In genomic region chr7:143384741-143385631, GRCh38 we compare ENCODE assay signal across 12 cellular contexts. TPM values are rescaled to one million over a fixed set of nuclear protein-coding genes. Genes with fewer than 3 reads are reported as not detected.
DNase-seq lines count a peak whose midpoint lies in the region; ATAC-seq, FAIRE-seq and TF ChIP-seq lines count a peak whose summit lies in the region.
"Had no signal": no experiment of that assay in that cellular context is flagged by ENCODE, and none has a peak within 500 bp of the region (broad histone marks: within the 10 kb centered on the region; RNA-seq: fewer than 3 reads in every experiment).

No MANE protein-coding gene starts in this region.

- H3K27me3 ChIP-seq in adipocyte (replicated peaks; ENCODE audit: control insufficient read depth, insufficient read depth, low read length) = no peaks in the 10 kb centered on the region
- H3K27me3 ChIP-seq in skeletal muscle tissue (ENCODE audit: control insufficient read depth in 3 of 3, insufficient read depth in 3 of 3, low read length in 3 of 3) = no peaks in the 10 kb centered on the region
- H3K27me3 ChIP-seq in small intestine (ENCODE audit: control insufficient read depth in 2 of 2, insufficient read depth in 2 of 2, low read length in 2 of 2) = no peaks in the 10 kb centered on the region

- ATAC-seq in left ventricle myocardium superior (no peak), GM21423 (IDR thresholded peaks at IDR 0.05; ENCODE audit: unreplicated experiment) (no peak)
- no peak for ATAC-seq in activated CD4-positive, CD25-positive, alpha-beta regulatory T cell treated with anti-CD3 and anti-CD28 coated beads, Interleukin-2, amount 50 U/mL, for 24 hours

- H3K27ac ChIP-seq in skeletal muscle tissue (ENCODE audit: low read depth, low read length) (peak overlapping the region; percentile 70), small intestine (ENCODE audit: low read depth in 1 of 2, low read length in 1 of 2) (peak overlapping the region in 1 of 2 donors; percentile 52)
- H3K27ac ChIP-seq: PC-9 had no signal

- intact Hi-C loops in left ventricle myocardium superior (cut with micrococcal nuclease) = no loop called here

- WGBS in small intestine, 3 donors = 65 to 86% (median 84%) methylated on average over 14 of the region's 14 CpGs

- H3K9ac ChIP-seq in adipocyte (ENCODE audit: low read length) (peak overlapping the region; percentile 97), skeletal muscle tissue (ENCODE audit: low read depth in 1 of 3, low read length in 3 of 3) (peak overlapping the region in 2 of 3 donors; percentile 50 to 53)

- H3K4me1 ChIP-seq in adipocyte (ENCODE audit: control insufficient read depth, insufficient read depth, low read length) = peaks cover 42% of the 10 kb centered on the region
- peaks cover 50 to 78% (median 59%) of the 10 kb centered on the region in 3 donors for H3K4me1 ChIP-seq in skeletal muscle tissue (ENCODE audit: control insufficient read depth in 3 of 3, insufficient read depth in 3 of 3, low read length in 3 of 3)
- peaks cover 5 to 11% of the 10 kb centered on the region in 2 donors for H3K4me1 ChIP-seq in small intestine (ENCODE audit: control insufficient read depth in 2 of 2, insufficient read depth in 1 of 2, low read depth in 1 of 2, low read length in 1 of 2)

- peak overlapping the region; percentile 90 for H3K4me3 ChIP-seq in adipocyte (ENCODE audit: low read length)
- peak overlapping the region; percentile 29 to 62 (median 48) for H3K4me3 ChIP-seq in skeletal muscle tissue (ENCODE audit: low read length in 3 of 3)
- H3K4me3 ChIP-seq in small intestine (ENCODE audit: low read depth in 1 of 2, low read length in 2 of 2) = no peak overlapping the region
- H3K4me3 ChIP-seq: PC-9 had no signal

- DNase-seq in GM12892 (ENCODE audit: insufficient read length) (no peak), adipocyte (ENCODE audit: low read depth) (no peak), left ventricle myocardium superior (peak; percentile 34), small intestine (no peak), mucosa of gallbladder (ENCODE audit: low spot score) (no peak)
- DNase-seq: caudate nucleus, PC-9 had no signal

- H3K36me3 ChIP-seq in adipocyte (ENCODE audit: control insufficient read depth, insufficient read depth, low read length, severe bottlenecking) = peaks cover 44% of the 10 kb centered on the region
- peaks cover 38 to 44% (median 43%) of the 10 kb centered on the region in 3 donors for H3K36me3 ChIP-seq in skeletal muscle tissue (ENCODE audit: control insufficient read depth in 3 of 3, insufficient read depth in 3 of 3, low read length in 3 of 3)
- H3K36me3 ChIP-seq in small intestine (ENCODE audit: control insufficient read depth in 2 of 2, insufficient read depth in 2 of 2, low read length in 2 of 2) = peaks cover 0 to under 1% of the 10 kb centered on the region in 2 donors

- no peak for FAIRE-seq in GM12892 (lab: Jason Lieb, UNC)
- FAIRE-seq in small intestine (lab: Jason Lieb, UNC) = no peak
- FAIRE-seq: urothelium cell line had no signal

- TF ChIP-seq POLR2A in GM12892 (IDR thresholded peaks at IDR 0.05; ENCODE audit: low read depth, low read length) = peak; percentile 40; the same call in 1 of the 2 replicates

- H3K9me3 ChIP-seq in adipocyte (ENCODE audit: control insufficient read depth, low read length) (no peaks in the 10 kb centered on the region), skeletal muscle tissue (ENCODE audit: control insufficient read depth in 3 of 3, low read length in 3 of 3) (no peaks in the 10 kb centered on the region), small intestine (ENCODE audit: control insufficient read depth, low read depth) (no peaks in the 10 kb centered on the region)

RNA-seq across cellular contexts. Expression of gene ZYX, which starts 3.8 kb away (rescaled TPM):
- polyA plus RNA-seq in GM12892 (2012; ENCODE audit: missing spikeins) = 26.2 TPM
- 73.9 TPM for total RNA-seq in left ventricle myocardium superior
- 17.7 TPM for total RNA-seq in skeletal muscle tissue
- 10 to 100 TPM; 50.3 to 73.2 (median 50.8) TPM for polyA plus RNA-seq in small intestine
- 276 TPM for total RNA-seq in mucosa of gallbladder

RNA-seq across cellular contexts. Expression of gene FAM131B, which starts 22.5 kb away (rescaled TPM):
- polyA plus RNA-seq in GM12892 (2012; ENCODE audit: missing spikeins) = not detected
- total RNA-seq in left ventricle myocardium superior = 0.57 TPM
- 1.0 TPM for total RNA-seq in skeletal muscle tissue
- 1 to 10 TPM in 1 of 3 donors, under 1 TPM in 1, not detected in 1; 0.54 to 3.3 TPM for polyA plus RNA-seq in small intestine
- 6.6 TPM for total RNA-seq in mucosa of gallbladder

RNA-seq across cellular contexts. Expression of gene EPHA1, which starts 23.7 kb away (rescaled TPM):
- polyA plus RNA-seq in GM12892 (2012; ENCODE audit: missing spikeins) = 1.5 TPM
- total RNA-seq in left ventricle myocardium superior (not detected), skeletal muscle tissue (0.52 TPM), mucosa of gallbladder (38.0 TPM)
- polyA plus RNA-seq in small intestine = 10 to 100 TPM; 14.6 to 42.3 (median 19.6) TPM

RNA-seq across cellular contexts. Expression of gene TAS2R60, which starts 58.3 kb away (rescaled TPM):
- polyA plus RNA-seq in GM12892 (2012; ENCODE audit: missing spikeins) = not detected
- total RNA-seq in left ventricle myocardium superior = not detected
- not detected for total RNA-seq in skeletal muscle tissue
- not detected for polyA plus RNA-seq in small intestine
- not detected for total RNA-seq in mucosa of gallbladder
- total RNA-seq: M059J, PC-9 had no signal

Comparison
In these comparisons a context has a peak if more than half of its experiments do, and no peak if none do; other contexts are left out.
1. H3K4me3 ChIP-seq: peak in adipocyte (single experiment) and skeletal muscle tissue (3 of 3); none in small intestine (0 of 2).
2. RNA of gene EPHA1, which starts 23.7 kb away (total RNA-seq): 38.0 TPM in mucosa of gallbladder (single experiment); 0.52 TPM in skeletal muscle tissue (single experiment) and not detected in left ventricle myocardium superior (single experiment); every median in the first group is over 10 times any median in the second.